ENCODE assay signal across 11 cellular contexts in genomic region chr2:181462032-181462431, GRCh38.
DNase-seq lines count a peak whose midpoint lies in the region; ATAC-seq lines count a peak whose summit lies in the region.
"Had no signal": no experiment of that assay in that cellular context is flagged by ENCODE, and none has a peak within 500 bp of the region (broad histone marks: within the 10 kb centered on the region; RNA-seq: fewer than 3 reads in every experiment).

No MANE protein-coding gene starts in this region.

- H3K4me1 Mint-ChIP-seq in activated naive CD4-positive, alpha-beta T cell treated with anti-CD3 and anti-CD28 coated beads, Interleukin-2, amount 10 ng/mL, durations not matched to agents 7 days and 5 days: peaks cover 53% of the 10 kb centered on the region
- H3K4me1 Mint-ChIP-seq in activated naive CD8-positive, alpha-beta T cell (ENCODE audit: low read depth): peaks cover 79% of the 10 kb centered on the region
- H3K4me1 Mint-ChIP-seq: endodermal cell had no signal

- ATAC-seq in HG03196 (IDR thresholded peaks at IDR 0.05; ENCODE audit: unreplicated experiment) (peak; percentile 37), HG02840 (IDR thresholded peaks at IDR 0.05; ENCODE audit: low FRiP score, unreplicated experiment) (no peak)

- no peaks in the 10 kb centered on the region for H3K9me3 Mint-ChIP-seq in activated naive CD4-positive, alpha-beta T cell treated with anti-CD3 and anti-CD28 coated beads, Interleukin-2, amount 10 ng/mL, durations not matched to agents 7 days and 5 days
- no peaks in the 10 kb centered on the region for H3K9me3 Mint-ChIP-seq in activated naive CD8-positive, alpha-beta T cell (ENCODE audit: low read depth)
- H3K9me3 Mint-ChIP-seq: endodermal cell had no signal

- no peak for DNase-seq in activated naive CD4-positive, alpha-beta T cell treated with anti-CD3 and anti-CD28 coated beads, Interleukin-2, amount 10 ng/mL, durations not matched to agents 7 days and 5 days
- DNase-seq in activated naive CD4-positive, alpha-beta T cell (lab: John Stamatoyannopoulos, UW): no peak
- DNase-seq in GM03348 (ENCODE audit: low spot score) (no peak), foreskin melanocyte (no peak), NCI-H526 (lab: John Stamatoyannopoulos, UW) (no peak)
- DNase-seq: endodermal cell, HCEC 1CT, NCI-H2171 treated with DMSO at 0.1 percent for 48 hours had no signal

- H3K27me3 Mint-ChIP-seq in activated naive CD4-positive, alpha-beta T cell treated with anti-CD3 and anti-CD28 coated beads, Interleukin-2, amount 10 ng/mL, durations not matched to agents 7 days and 5 days: no peaks in the 10 kb centered on the region
- no peaks in the 10 kb centered on the region for H3K27me3 Mint-ChIP-seq in activated naive CD8-positive, alpha-beta T cell

- peak overlapping the region; percentile 49 for H3K4me3 Mint-ChIP-seq in activated naive CD4-positive, alpha-beta T cell treated with anti-CD3 and anti-CD28 coated beads, Interleukin-2, amount 10 ng/mL, durations not matched to agents 7 days and 5 days
- H3K4me3 Mint-ChIP-seq in activated naive CD8-positive, alpha-beta T cell: peak overlapping the region; percentile 42
- H3K4me3 Mint-ChIP-seq: endodermal cell had no signal

- H3K36me3 Mint-ChIP-seq in activated naive CD4-positive, alpha-beta T cell treated with anti-CD3 and anti-CD28 coated beads, Interleukin-2, amount 10 ng/mL, durations not matched to agents 7 days and 5 days: peaks cover 69% of the 10 kb centered on the region
- H3K36me3 Mint-ChIP-seq in activated naive CD8-positive, alpha-beta T cell: peaks cover 17% of the 10 kb centered on the region

- CTCF ChIA-PET in activated naive CD4-positive, alpha-beta T cell treated with anti-CD3 and anti-CD28 coated beads, Interleukin-2, amount 10 ng/mL, durations not matched to agents 7 days and 5 days (lab: Charles Lee): interaction anchor here (1.2 to 10.2 kb wide), 4 partner anchors 31 to 357 kb away, joined by 4 to 105 read pairs (median 4); no protein-coding TSS in a partner anchor

- H3K27ac Mint-ChIP-seq in activated naive CD4-positive, alpha-beta T cell treated with anti-CD3 and anti-CD28 coated beads, Interleukin-2, amount 10 ng/mL, durations not matched to agents 7 days and 5 days: peak overlapping the region; percentile 63
- H3K27ac Mint-ChIP-seq in activated naive CD8-positive, alpha-beta T cell: peak overlapping the region; percentile 79
- H3K27ac Mint-ChIP-seq: endodermal cell had no signal
